In the genomic region with DNA sequence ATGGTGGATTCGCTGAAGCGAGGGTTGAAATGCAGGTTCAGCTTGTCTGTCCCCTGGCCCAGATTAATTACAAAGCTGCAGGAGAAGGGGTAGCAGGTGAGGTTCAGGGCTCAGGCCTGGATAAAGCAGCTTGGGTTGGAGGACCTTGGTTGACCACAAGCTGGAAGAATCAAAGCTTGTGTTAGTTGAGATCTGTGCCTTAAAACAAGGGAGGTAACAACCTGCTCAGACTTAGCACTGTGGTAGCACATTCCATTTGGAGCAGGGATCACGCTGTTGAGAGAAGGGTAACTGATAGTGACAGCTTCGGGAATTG, we compare ENCODE assay signal across 1 cellular context.
TF ChIP-seq lines count a peak whose summit lies in the region.

No MANE protein-coding gene starts in this region.

TF ChIP-seq in K562, 482 proteins besides CTCF, POLR2A, EP300 and RAD21:
- TF ChIP-seq POLR2AphosphoS2 (IDR thresholded peaks at IDR 0.05; ENCODE audit: low read length) (0 out of 2 replicates have a peak, but pooled peaks have one; percentile 12), NR2C1 (IDR thresholded peaks at IDR 0.05) (peak; percentile 34), NR2C1 (tag; IDR thresholded peaks at IDR 0.05) (no peak), SMAD3 (CRISPR knock-in tag; conservative IDR thresholded peaks at IDR 0.05) (no peak), MIER1 (IDR thresholded peaks at IDR 0.05; ENCODE audit: low read depth) (no peak), ZNF347 (CRISPR knock-in tag; IDR thresholded peaks at IDR 0.05; ENCODE audit: low read depth) (no peak), HDGF (IDR thresholded peaks at IDR 0.05) (no peak), USF1 (CRISPR knock-in tag; IDR thresholded peaks at IDR 0.05) (no peak), ELF1 (tag; IDR thresholded peaks at IDR 0.05) (no peak), KLF6 (CRISPR knock-in tag; IDR thresholded peaks at IDR 0.05; ENCODE audit: borderline replicate concordance) (no peak), ZNF707 (CRISPR knock-in tag; conservative IDR thresholded peaks at IDR 0.05) (no peak), ZNF644 (tag; IDR thresholded peaks at IDR 0.05; ENCODE audit: low read depth) (no peak), ARID3B (CRISPR knock-in tag; IDR thresholded peaks at IDR 0.05; ENCODE audit: borderline replicate concordance) (no peak), SUPT5H (IDR thresholded peaks at IDR 0.05) (0 out of 2 replicates have a peak, but pooled peaks have one; percentile 11), NCOA4 (IDR thresholded peaks at IDR 0.05; ENCODE audit: partially characterized antibody) (no peak), ESRRA (IDR thresholded peaks at IDR 0.05; ENCODE audit: borderline replicate concordance, low read depth) (peak; percentile 2; the same call in 1 of the 2 replicates), NCOA2 (IDR thresholded peaks at IDR 0.05; ENCODE audit: partially characterized antibody in 2 of 2) (no peak), PTTG1 (tag; IDR thresholded peaks at IDR 0.05; ENCODE audit: low read depth) (no peak), U2AF2 (optimal IDR thresholded peaks at IDR 0.05; ENCODE audit: low read depth, low read length) (no peak), NR2C2 (CRISPR knock-in tag; IDR thresholded peaks at IDR 0.05) (no peak), NR2C2 (tag; IDR thresholded peaks at IDR 0.05) (peak; percentile 62; the same call in 1 of the 2 replicates)
- TF ChIP-seq, protein P1, sequence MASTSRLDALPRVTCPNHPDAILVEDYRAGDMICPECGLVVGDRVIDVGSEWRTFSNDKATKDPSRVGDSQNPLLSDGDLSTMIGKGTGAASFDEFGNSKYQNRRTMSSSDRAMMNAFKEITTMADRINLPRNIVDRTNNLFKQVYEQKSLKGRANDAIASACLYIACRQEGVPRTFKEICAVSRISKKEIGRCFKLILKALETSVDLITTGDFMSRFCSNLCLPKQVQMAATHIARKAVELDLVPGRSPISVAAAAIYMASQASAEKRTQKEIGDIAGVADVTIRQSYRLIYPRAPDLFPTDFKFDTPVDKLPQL (IDR thresholded peaks at IDR 0.05; ENCODE audit: extremely low read depth, insufficient read length), result no peak
- TF ChIP-seq, protein P2, sequence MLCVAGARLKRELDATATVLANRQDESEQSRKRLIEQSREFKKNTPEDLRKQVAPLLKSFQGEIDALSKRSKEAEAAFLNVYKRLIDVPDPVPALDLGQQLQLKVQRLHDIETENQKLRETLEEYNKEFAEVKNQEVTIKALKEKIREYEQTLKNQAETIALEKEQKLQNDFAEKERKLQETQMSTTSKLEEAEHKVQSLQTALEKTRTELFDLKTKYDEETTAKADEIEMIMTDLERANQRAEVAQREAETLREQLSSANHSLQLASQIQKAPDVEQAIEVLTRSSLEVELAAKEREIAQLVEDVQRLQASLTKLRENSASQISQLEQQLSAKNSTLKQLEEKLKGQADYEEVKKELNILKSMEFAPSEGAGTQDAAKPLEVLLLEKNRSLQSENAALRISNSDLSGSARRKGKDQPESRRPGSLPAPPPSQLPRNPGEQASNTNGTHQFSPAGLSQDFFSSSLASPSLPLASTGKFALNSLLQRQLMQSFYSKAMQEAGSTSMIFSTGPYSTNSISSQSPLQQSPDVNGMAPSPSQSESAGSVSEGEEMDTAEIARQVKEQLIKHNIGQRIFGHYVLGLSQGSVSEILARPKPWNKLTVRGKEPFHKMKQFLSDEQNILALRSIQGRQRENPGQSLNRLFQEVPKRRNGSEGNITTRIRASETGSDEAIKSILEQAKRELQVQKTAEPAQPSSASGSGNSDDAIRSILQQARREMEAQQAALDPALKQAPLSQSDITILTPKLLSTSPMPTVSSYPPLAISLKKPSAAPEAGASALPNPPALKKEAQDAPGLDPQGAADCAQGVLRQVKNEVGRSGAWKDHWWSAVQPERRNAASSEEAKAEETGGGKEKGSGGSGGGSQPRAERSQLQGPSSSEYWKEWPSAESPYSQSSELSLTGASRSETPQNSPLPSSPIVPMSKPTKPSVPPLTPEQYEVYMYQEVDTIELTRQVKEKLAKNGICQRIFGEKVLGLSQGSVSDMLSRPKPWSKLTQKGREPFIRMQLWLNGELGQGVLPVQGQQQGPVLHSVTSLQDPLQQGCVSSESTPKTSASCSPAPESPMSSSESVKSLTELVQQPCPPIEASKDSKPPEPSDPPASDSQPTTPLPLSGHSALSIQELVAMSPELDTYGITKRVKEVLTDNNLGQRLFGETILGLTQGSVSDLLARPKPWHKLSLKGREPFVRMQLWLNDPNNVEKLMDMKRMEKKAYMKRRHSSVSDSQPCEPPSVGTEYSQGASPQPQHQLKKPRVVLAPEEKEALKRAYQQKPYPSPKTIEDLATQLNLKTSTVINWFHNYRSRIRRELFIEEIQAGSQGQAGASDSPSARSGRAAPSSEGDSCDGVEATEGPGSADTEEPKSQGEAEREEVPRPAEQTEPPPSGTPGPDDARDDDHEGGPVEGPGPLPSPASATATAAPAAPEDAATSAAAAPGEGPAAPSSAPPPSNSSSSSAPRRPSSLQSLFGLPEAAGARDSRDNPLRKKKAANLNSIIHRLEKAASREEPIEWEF (CRISPR knock-in tag; IDR thresholded peaks at IDR 0.05), result no peak
- TF ChIP-seq, protein P3, sequence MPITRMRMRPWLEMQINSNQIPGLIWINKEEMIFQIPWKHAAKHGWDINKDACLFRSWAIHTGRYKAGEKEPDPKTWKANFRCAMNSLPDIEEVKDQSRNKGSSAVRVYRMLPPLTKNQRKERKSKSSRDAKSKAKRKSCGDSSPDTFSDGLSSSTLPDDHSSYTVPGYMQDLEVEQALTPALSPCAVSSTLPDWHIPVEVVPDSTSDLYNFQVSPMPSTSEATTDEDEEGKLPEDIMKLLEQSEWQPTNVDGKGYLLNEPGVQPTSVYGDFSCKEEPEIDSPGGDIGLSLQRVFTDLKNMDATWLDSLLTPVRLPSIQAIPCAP (CRISPR knock-in tag; IDR thresholded peaks at IDR 0.05; ENCODE audit: borderline replicate concordance), result no peak
